Comparison of ENCODE assay signal across 19 cellular contexts in genomic region chr6:17002123-17002522, GRCh38.
"Had no signal": no experiment of that assay in that cellular context is flagged by ENCODE, and none has a peak within 500 bp of the region (broad histone marks: within the 10 kb centered on the region; RNA-seq: fewer than 3 reads in every experiment).

No MANE protein-coding gene starts in this region.

- DNase-seq: Kasumi-1, MM.1S, NCI-H1092 treated with DMSO at 0.1 percent for 48 hours, NCI-H1436, NCI-H187 treated with DMSO at 0.1 percent for 48 hours, NCI-H2029 treated with DMSO at 0.1 percent for 48 hours, NCI-H2171 treated with DMSO at 0.1 percent for 48 hours, NCI-H345, NCI-H446 treated with DMSO at 0.1 percent for 48 hours, NCI-H510A treated with DMSO at 0.1 percent for 48 hours, NCI-H526, NCI-H82, SHP77, SK-N-SH, SW 1271 had no signal

- H3K27ac ChIP-seq: KMS-11, RWPE1 had no signal

- H3K4me2 ChIP-seq: KMS-11, SK-N-SH had no signal

- H3K4me3 ChIP-seq: K562 had no signal

- H3K9me3 ChIP-seq: SK-N-SH had no signal

- ATAC-seq: K562, Panc1 had no signal

- H3K9ac ChIP-seq: KMS-11, SK-N-SH had no signal
